ENCODE assay signal across 12 cellular contexts in genomic region chr14:21307641-21308040, GRCh38. TPM values are rescaled to one million over a fixed set of nuclear protein-coding genes. Genes with fewer than 3 reads are reported as not detected.
DNase-seq lines count a peak whose midpoint lies in the region; ATAC-seq and TF ChIP-seq lines count a peak whose summit lies in the region.
"Had no signal": no experiment of that assay in that cellular context is flagged by ENCODE, and none has a peak within 500 bp of the region (broad histone marks: within the 10 kb centered on the region; RNA-seq: fewer than 3 reads in every experiment).

No MANE protein-coding gene starts in this region.

- peaks cover 19% of the 10 kb centered on the region for H3K4me1 Mint-ChIP-seq in endodermal cell

- H3K9ac ChIP-seq in ES-I3 (ENCODE audit: low read depth, low read length) (peak overlapping the region; percentile 64; the same call in 1 of the 2 replicates), endodermal cell (ENCODE audit: extremely low read depth, low read length, poor library complexity, severe bottlenecking) (no peak overlapping the region), parathyroid adenoma (no peak overlapping the region)

- H3K27me3 ChIP-seq in endodermal cell (ENCODE audit: control insufficient read depth, insufficient read depth, low read length, poor library complexity, severe bottlenecking), result no peaks in the 10 kb centered on the region
- H3K27me3 ChIP-seq in parathyroid adenoma (ENCODE audit: control insufficient read depth, insufficient read depth, low read length), result no peaks in the 10 kb centered on the region
- H3K27me3 ChIP-seq in body of pancreas, result no peaks in the 10 kb centered on the region
- H3K27me3 ChIP-seq: testis had no signal

- peak overlapping the region; percentile 94 for H2AFZ ChIP-seq in parathyroid adenoma

- H3K27ac Mint-ChIP-seq in endodermal cell, result peak overlapping the region; percentile 93

- no peak for TF ChIP-seq POLR2A in body of pancreas (IDR thresholded peaks at IDR 0.05)

- 84 to 93% methylated on average over 3 of the region's 3 CpGs for WGBS in endodermal cell (ENCODE audit: insufficient coverage in 1 of 2, insufficient read length in 1 of 2), 2 experiments
- 73 to 77% methylated on average over 3 of the region's 3 CpGs for WGBS in body of pancreas, 2 donors

- H3K79me2 ChIP-seq in parathyroid adenoma, result no peaks in the 10 kb centered on the region

- H3K4me2 ChIP-seq in parathyroid adenoma (ENCODE audit: low read length), result no peak overlapping the region

- H3K4me1 ChIP-seq in ES-I3 (ENCODE audit: insufficient read depth, low read length), result peaks cover 10% of the 10 kb centered on the region; the same call in 1 of the 2 replicates
- H3K4me1 ChIP-seq in endodermal cell (ENCODE audit: control insufficient read depth, insufficient read depth, low read length), result no peaks in the 10 kb centered on the region
- H3K4me1 ChIP-seq in parathyroid adenoma, result no peaks in the 10 kb centered on the region
- peaks cover 12% of the 10 kb centered on the region for H3K4me1 ChIP-seq in body of pancreas
- H3K4me1 ChIP-seq: testis had no signal

- intact Hi-C loops in body of pancreas (cut with DNase I), result no loop called here
- intact Hi-C loops in head of caudate nucleus (cut with DNase I), result no loop called here

- H3K4me3 Mint-ChIP-seq in endodermal cell, result peak overlapping the region; percentile 61

- H3K36me3 Mint-ChIP-seq in endodermal cell (ENCODE audit: low read depth), result no peaks in the 10 kb centered on the region

- H3K36me3 ChIP-seq in ES-I3 (ENCODE audit: insufficient read depth, low read length) (no peaks in the 10 kb centered on the region), endodermal cell (ENCODE audit: control insufficient read depth, insufficient read depth, low read length) (no peaks in the 10 kb centered on the region), parathyroid adenoma (ENCODE audit: control insufficient read depth, insufficient read depth, low read length) (no peaks in the 10 kb centered on the region), body of pancreas (replicated peaks in 1 of 2; ENCODE audit: insufficient read depth in 1 of 2, low read depth in 2 of 2) (no peaks in the 10 kb centered on the region)
- H3K36me3 ChIP-seq: HAP-1 had no signal

- TF ChIP-seq CTCF in endodermal cell (conservative IDR thresholded peaks at IDR 0.05), result no peak
- no peak for TF ChIP-seq CTCF in parathyroid adenoma (IDR thresholded peaks at IDR 0.05)
- no peak for TF ChIP-seq CTCF in body of pancreas (IDR thresholded peaks at IDR 0.05)

- H3K9me3 ChIP-seq in ES-I3 (ENCODE audit: control insufficient read depth, insufficient read depth, low read length), result no peaks in the 10 kb centered on the region
- no peaks in the 10 kb centered on the region for H3K9me3 ChIP-seq in endodermal cell (ENCODE audit: control insufficient read depth, low read length)
- no peaks in the 10 kb centered on the region for H3K9me3 ChIP-seq in parathyroid adenoma (ENCODE audit: control insufficient read depth, low read length)
- H3K9me3 ChIP-seq in body of pancreas, result no peaks in the 10 kb centered on the region
- H3K9me3 ChIP-seq: HAP-1, testis had no signal

- DNase-seq in NAMALWA (ENCODE audit: low spot score) (peak; percentile 46), endodermal cell (no peak), body of pancreas (no peak), DMS79 treated with DMSO at 0.1 percent for 48 hours (lab: John Stamatoyannopoulos, UW) (no peak), head of caudate nucleus (no peak)
- DNase-seq: NK-92 treated with Interleukin-12 subunit alpha and Interleukin-12 subunit beta, amount 100 ng/mL, for 24 hours; T-helper 1 cell; testis had no signal

- no peaks in the 10 kb centered on the region for H3K27me3 Mint-ChIP-seq in endodermal cell (ENCODE audit: insufficient read depth)
- H3K27me3 Mint-ChIP-seq: central memory CD8-positive, alpha-beta T cell had no signal

- H3K4me3 ChIP-seq in endodermal cell (ENCODE audit: low read length) (peak overlapping the region; percentile 79), parathyroid adenoma (ENCODE audit: low read depth, low read length) (no peak overlapping the region), body of pancreas (no peak overlapping the region)

- no peaks in the 10 kb centered on the region for H3K9me3 Mint-ChIP-seq in endodermal cell
- H3K9me3 Mint-ChIP-seq: central memory CD8-positive, alpha-beta T cell had no signal

- no peak for ATAC-seq in body of pancreas

- no peak overlapping the region for H3K27ac ChIP-seq in endodermal cell (ENCODE audit: low read depth, low read length)
- H3K27ac ChIP-seq in parathyroid adenoma, result peak overlapping the region; percentile 74
- peak overlapping the region in 2 of 4 donors; percentile 80 to 84 for H3K27ac ChIP-seq in body of pancreas

RNA-seq across cellular contexts. Expression of gene RPGRIP1, which starts 27.8 kb away (rescaled TPM):
- under 1 TPM in 1 of 2 donors, not detected in 1; 0.29 TPM for total RNA-seq in endodermal cell
- not detected for polyA plus RNA-seq in endodermal cell (2013, experiment 1 of 2)
- not detected for polyA plus RNA-seq in endodermal cell (2013, experiment 2 of 2)
- not detected for total RNA-seq in body of pancreas

RNA-seq across cellular contexts. Expression of gene HNRNPC, which starts 38.4 kb away (rescaled TPM):
- total RNA-seq in endodermal cell (1,000 to 10,000 TPM in 1 of 2 donors, 100 to 1,000 TPM in 1; 751 to 1,003 TPM), body of pancreas (100 to 1,000 TPM; 245 to 251 TPM)
- polyA plus RNA-seq in endodermal cell (2013, experiment 1 of 2), result 966 TPM
- polyA plus RNA-seq in endodermal cell (2013, experiment 2 of 2), result 842 TPM
